12 cellular contexts compared by ENCODE assay signal in the genomic region with DNA sequence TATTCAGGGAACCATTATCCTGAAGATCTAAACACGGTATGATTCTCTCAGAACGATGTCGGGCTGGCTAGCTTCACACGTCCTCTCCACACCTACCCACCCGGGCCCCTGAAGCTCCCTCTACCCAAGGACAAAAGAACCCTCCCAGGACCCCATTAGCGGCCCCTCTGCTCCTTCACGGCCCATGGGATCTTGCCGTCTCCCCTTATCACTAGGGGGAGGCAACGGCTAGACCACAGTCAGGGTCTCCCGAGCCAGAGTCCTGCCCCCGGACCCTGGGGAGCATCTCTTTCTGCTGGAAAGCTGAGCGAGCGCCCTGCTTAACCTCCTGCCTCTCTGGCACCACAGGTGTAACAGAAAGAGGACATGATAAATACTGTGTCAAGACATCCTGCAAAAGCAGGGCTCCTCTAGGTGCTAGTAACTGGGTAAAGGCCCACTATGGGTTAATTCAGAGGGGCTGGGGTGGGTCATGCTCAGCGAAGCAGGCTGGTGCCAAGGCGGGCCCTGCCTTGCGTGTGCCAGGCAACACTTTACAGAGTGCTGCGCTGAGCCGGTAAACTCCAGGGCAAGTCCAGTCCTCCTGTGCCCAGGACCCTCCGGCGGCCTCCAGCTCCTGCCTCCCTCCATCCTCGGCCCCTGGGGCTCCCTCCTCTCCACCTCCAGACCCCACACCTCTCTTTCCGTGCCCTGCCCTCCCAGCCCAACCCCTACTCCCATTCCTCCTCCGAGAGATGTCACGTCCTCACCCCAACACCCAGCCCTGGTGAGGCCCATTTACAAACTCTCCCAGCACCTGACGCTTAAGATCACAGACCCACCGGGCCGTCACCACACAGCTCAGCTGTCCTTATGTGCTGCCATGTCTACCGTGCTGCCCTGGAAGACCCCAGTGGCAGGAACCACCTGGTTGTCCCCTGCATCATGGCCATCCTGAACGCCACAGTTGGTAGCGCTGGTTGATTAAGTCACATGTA. TPM values are rescaled to one million over a fixed set of nuclear protein-coding genes. Genes with fewer than 3 reads are reported as not detected.
DNase-seq lines count a peak whose midpoint lies in the region; ATAC-seq and TF ChIP-seq lines count a peak whose summit lies in the region.
"Had no signal": no experiment of that assay in that cellular context is flagged by ENCODE, and none has a peak within 500 bp of the region (broad histone marks: within the 10 kb centered on the region; RNA-seq: fewer than 3 reads in every experiment).

No MANE protein-coding gene starts in this region.

- POLR2A ChIA-PET in activated CD8-positive, alpha-beta T cell treated with anti-CD3 and anti-CD28 coated beads for 36 hours (lab: Charles Lee): interaction anchor here (1.2 kb wide), 1 partner anchor 10 kb away, joined by 3 read pairs; no protein-coding TSS in a partner anchor

- TF ChIP-seq POLR2A in prostate gland (IDR thresholded peaks at IDR 0.05): no peak
- TF ChIP-seq POLR2A in uterus (IDR thresholded peaks at IDR 0.05): no peak

- 92% methylated on average over 24 of the region's 30 CpGs for WGBS in hepatocyte (ENCODE audit: low lambda C conversion rate, missing lambda C conversion rate)
- 85% methylated on average over 30 of the region's 30 CpGs for WGBS in prostate gland

- no peak for ATAC-seq in activated CD8-positive, alpha-beta T cell treated with anti-CD3 and anti-CD28 coated beads for 36 hours
- no peak for ATAC-seq in HG02678 (IDR thresholded peaks at IDR 0.05; ENCODE audit: unreplicated experiment)
- ATAC-seq: mucosa of descending colon, sciatic nerve had no signal

- H4K20me1 ChIP-seq in hepatocyte (ENCODE audit: insufficient read depth, poor library complexity, severe bottlenecking): peaks cover 66% of the 10 kb centered on the region

- H3K4me3 ChIP-seq in H7 (ENCODE audit: insufficient read depth, low read depth, low read length) (no peak overlapping the region), hepatocyte (no peak overlapping the region), prostate gland (peak overlapping the region in 1 of 2 donors; percentile 91), foreskin fibroblast (ENCODE audit: low read depth in 1 of 2, low read length in 2 of 2) (no peak overlapping the region), uterus (no peak overlapping the region)
- H3K4me3 ChIP-seq: ascending aorta, mucosa of descending colon had no signal

- no peaks in the 10 kb centered on the region for H3K36me3 ChIP-seq in H7 (replicated peaks; ENCODE audit: control insufficient read depth, insufficient read depth, low read length)
- H3K36me3 ChIP-seq in hepatocyte (replicated peaks; ENCODE audit: insufficient read depth, low read depth): no peaks in the 10 kb centered on the region
- no peaks in the 10 kb centered on the region for H3K36me3 ChIP-seq in prostate gland
- no peaks in the 10 kb centered on the region for H3K36me3 ChIP-seq in uterus

- H3K9me3 Mint-ChIP-seq in activated CD8-positive, alpha-beta T cell treated with anti-CD3 and anti-CD28 coated beads for 36 hours: peaks cover 3% of the 10 kb centered on the region

- peaks cover 75% of the 10 kb centered on the region for H3K79me2 ChIP-seq in hepatocyte

- H3K27ac Mint-ChIP-seq in activated CD8-positive, alpha-beta T cell treated with anti-CD3 and anti-CD28 coated beads for 36 hours: peak overlapping the region; percentile 38

- H2AFZ ChIP-seq in hepatocyte: no peak overlapping the region

- no peak overlapping the region for H3K4me3 Mint-ChIP-seq in activated CD8-positive, alpha-beta T cell treated with anti-CD3 and anti-CD28 coated beads for 36 hours

- H3K9me3 ChIP-seq in hepatocyte (ENCODE audit: low read depth): no peaks in the 10 kb centered on the region
- H3K9me3 ChIP-seq in prostate gland: no peaks in the 10 kb centered on the region
- no peaks in the 10 kb centered on the region for H3K9me3 ChIP-seq in uterus
- H3K9me3 ChIP-seq: ascending aorta, mucosa of descending colon had no signal

- H3K27ac ChIP-seq in hepatocyte (peak overlapping the region; percentile 94), prostate gland (peak overlapping the region; percentile 29 to 36), uterus (no peak overlapping the region)
- H3K27ac ChIP-seq: ascending aorta had no signal

- no peaks in the 10 kb centered on the region for H3K9me2 ChIP-seq in hepatocyte (replicated peaks; ENCODE audit: insufficient read depth)

- DNase-seq in H7: peak; percentile 22
- no peak for DNase-seq in activated CD8-positive, alpha-beta T cell treated with anti-CD3 and anti-CD28 coated beads for 36 hours
- no peak for DNase-seq in hepatocyte (ENCODE audit: low spot score)
- no peak for DNase-seq in prostate gland (ENCODE audit: low spot score)
- DNase-seq in foreskin fibroblast: no peak
- DNase-seq in superior temporal gyrus (ENCODE audit: extremely low spot score): no peak
- no peak for DNase-seq in uterus
- DNase-seq: T-helper 9 cell had no signal

- intact Hi-C loops in activated CD8-positive, alpha-beta T cell treated with anti-CD3 and anti-CD28 coated beads for 36 hours (cut with micrococcal nuclease): no loop called here
- intact Hi-C loops in prostate gland (cut with DNase I) (loop anchor here (5.0 kb wide), 2 partner anchors 44 to 211 kb away; no protein-coding TSS in a partner anchor), uterus (cut with DNase I; ENCODE audit: low total_unique reads) (no loop called here)

- CTCF ChIA-PET in activated CD8-positive, alpha-beta T cell treated with anti-CD3 and anti-CD28 coated beads for 36 hours (lab: Charles Lee): no interaction called here

- H3K4me1 Mint-ChIP-seq in activated CD8-positive, alpha-beta T cell treated with anti-CD3 and anti-CD28 coated beads for 36 hours (ENCODE audit: low read depth): peaks cover 48% of the 10 kb centered on the region

- no peaks in the 10 kb centered on the region for H3K27me3 Mint-ChIP-seq in activated CD8-positive, alpha-beta T cell treated with anti-CD3 and anti-CD28 coated beads for 36 hours

- H3K4me1 ChIP-seq in hepatocyte (ENCODE audit: insufficient read depth) (peaks cover 58% of the 10 kb centered on the region), prostate gland (replicated peaks) (peaks cover 34% of the 10 kb centered on the region), uterus (peaks cover 0 to 6% of the 10 kb centered on the region in 2 donors)

- H3K36me3 Mint-ChIP-seq in activated CD8-positive, alpha-beta T cell treated with anti-CD3 and anti-CD28 coated beads for 36 hours (ENCODE audit: low read depth): peaks cover 15% of the 10 kb centered on the region

- H3K27me3 ChIP-seq in H7 (ENCODE audit: control insufficient read depth, insufficient read depth, low read length) (no peaks in the 10 kb centered on the region), hepatocyte (no peaks in the 10 kb centered on the region), prostate gland (replicated peaks; ENCODE audit: insufficient read depth) (no peaks in the 10 kb centered on the region), uterus (no peaks in the 10 kb centered on the region)
- H3K27me3 ChIP-seq: ascending aorta had no signal

- peak overlapping the region; percentile 93 for H3K4me2 ChIP-seq in hepatocyte

- no peak for TF ChIP-seq CTCF in activated CD8-positive, alpha-beta T cell treated with anti-CD3 and anti-CD28 coated beads for 36 hours (IDR thresholded peaks at IDR 0.05)
- TF ChIP-seq CTCF in hepatocyte (IDR thresholded peaks at IDR 0.05; ENCODE audit: poor library complexity) (no peak), prostate gland (IDR thresholded peaks at IDR 0.05) (no peak), foreskin fibroblast (IDR thresholded peaks at IDR 0.05; ENCODE audit: low read depth, low read length) (no peak), uterus (IDR thresholded peaks at IDR 0.05) (no peak)

RNA-seq across cellular contexts. Expression of gene TOLLIP, which starts 3.0 kb away (rescaled TPM):
- 11.2 and 11.8 TPM in 2 replicates for total RNA-seq in H7 (2014; rRNA removed; shearing (Covaris generic))
- 10 to 100 TPM; 32.4 to 33.1 TPM for total RNA-seq in activated CD8-positive, alpha-beta T cell treated with anti-CD3 and anti-CD28 coated beads for 36 hours
- total RNA-seq in hepatocyte (33.3 and 40.9 TPM in 2 replicates), prostate gland (100 to 1,000 TPM in 1 of 2 donors, 10 to 100 TPM in 1; 72.8 to 161 TPM), uterus (10 to 100 TPM in 3 of 4 donors, 1 to 10 TPM in 1; 5.9 to 86.8 (median 36.2) TPM)
- 80.9 and 84.0 TPM in 2 replicates for polyA plus RNA-seq in hepatocyte

Comparison
In these comparisons a context has a peak if more than half of its experiments do, and no peak if none do; other contexts are left out.
1. H3K27ac ChIP-seq: peak in hepatocyte (single experiment) and prostate gland (2 of 2); none in uterus (0 of 2).